7 cellular contexts compared by ENCODE assay signal in genomic region chr1:114512595-114513280, GRCh38. TPM values are rescaled to one million over a fixed set of nuclear protein-coding genes. Genes with fewer than 3 reads are reported as not detected.
DNase-seq lines count a peak whose midpoint lies in the region; ATAC-seq and TF ChIP-seq lines count a peak whose summit lies in the region.

No MANE protein-coding gene starts in this region.

- H2AFZ ChIP-seq in MM.1S (ENCODE audit: low read length), result no peak overlapping the region

- peak overlapping the region; percentile 54; the same call in 1 of the 2 replicates for H3K4me2 ChIP-seq in MM.1S (ENCODE audit: low read depth, low read length)

- H3K4me3 ChIP-seq in MM.1S (ENCODE audit: low read length) (peak overlapping the region; percentile 27; the same call in 1 of the 2 replicates), colonic mucosa (peak overlapping the region; percentile 82), ovary (peak overlapping the region; percentile 81)

- peaks cover 7% of the 10 kb centered on the region; the same call in 1 of the 2 replicates for H3F3A ChIP-seq in MM.1S (ENCODE audit: insufficient read depth, low read length)

- intact Hi-C loops in colonic mucosa (cut with DNase I), result no loop called here
- intact Hi-C loops in ovary (cut with DNase I), result loop anchor here in 1 of 4 donors (5.0 kb wide), 1 partner anchor 590 kb away; no protein-coding TSS in a partner anchor

- H3K9ac ChIP-seq in ES-I3 (ENCODE audit: low read depth, low read length) (peak overlapping the region; percentile 100; the same call in 1 of the 2 replicates), MM.1S (ENCODE audit: low read length) (no peak overlapping the region), colonic mucosa (ENCODE audit: low read depth in 2 of 2, low read length in 2 of 2) (peak overlapping the region in 1 of 2 donors; percentile 34)

- no peak for TF ChIP-seq CTCF in MM.1S (IDR thresholded peaks at IDR 0.05; ENCODE audit: low read length)
- no peak for TF ChIP-seq CTCF in colonic mucosa (IDR thresholded peaks at IDR 0.05)
- no peak for TF ChIP-seq CTCF in ovary (IDR thresholded peaks at IDR 0.05)

- TF ChIP-seq EP300 in ovary (IDR thresholded peaks at IDR 0.05), result no peak

- no peaks in the 10 kb centered on the region for H3K9me3 ChIP-seq in ES-I3 (ENCODE audit: control insufficient read depth, insufficient read depth, low read length)
- H3K9me3 ChIP-seq in MM.1S (replicated peaks; ENCODE audit: insufficient read depth, low read length), result no peaks in the 10 kb centered on the region
- H3K9me3 ChIP-seq in colonic mucosa, result no peaks in the 10 kb centered on the region
- no peaks in the 10 kb centered on the region for H3K9me3 ChIP-seq in ovary

- H3K36me3 ChIP-seq in ES-I3 (ENCODE audit: insufficient read depth, low read length) (no peaks in the 10 kb centered on the region), MM.1S (replicated peaks; ENCODE audit: insufficient read depth, low read length) (no peaks in the 10 kb centered on the region), colonic mucosa (no peaks in the 10 kb centered on the region), ovary (no peaks in the 10 kb centered on the region)

- no peak overlapping the region for H3K27ac ChIP-seq in MM.1S (ENCODE audit: low read length)
- H3K27ac ChIP-seq in colonic mucosa, result no peak overlapping the region
- no peak overlapping the region for H3K27ac ChIP-seq in ovary

- H3K27me3 ChIP-seq in MM.1S (replicated peaks; ENCODE audit: insufficient read depth, low read length), result no peaks in the 10 kb centered on the region
- H3K27me3 ChIP-seq in colonic mucosa, result no peaks in the 10 kb centered on the region
- no peaks in the 10 kb centered on the region for H3K27me3 ChIP-seq in ovary

- no peaks in the 10 kb centered on the region for H3K9me2 ChIP-seq in MM.1S (replicated peaks; ENCODE audit: insufficient read depth, low read length)

- DNase-seq in MM.1S (no peak), colonic mucosa (no peak), ovary (peak in 2 of 5 donors; percentile 23 to 25), ureter (ENCODE audit: low spot score) (no peak), Kasumi-1 (lab: John Stamatoyannopoulos, UW) (no peak)

- no peaks in the 10 kb centered on the region; the same call in 1 of the 2 replicates for H3K4me1 ChIP-seq in ES-I3 (ENCODE audit: insufficient read depth, low read length)
- H3K4me1 ChIP-seq in MM.1S (ENCODE audit: low read length), result peaks cover 4% of the 10 kb centered on the region; the same call in 1 of the 2 replicates
- H3K4me1 ChIP-seq in colonic mucosa, result peaks cover 3% of the 10 kb centered on the region
- H3K4me1 ChIP-seq in ovary (ENCODE audit: insufficient read depth), result peaks cover 6% of the 10 kb centered on the region

- TF ChIP-seq POLR2A in ovary (IDR thresholded peaks at IDR 0.05), result no peak

- ATAC-seq in HG02981 (IDR thresholded peaks at IDR 0.05; ENCODE audit: unreplicated experiment), result no peak

- H4K20me1 ChIP-seq in MM.1S (ENCODE audit: insufficient read depth, low read length), result 0 out of 2 replicates have a peak, but pooled peaks cover 4% of the 10 kb centered on the region

- 87 to 89% (median 87%) methylated on average over 11 of the region's 11 CpGs for WGBS in ovary, 3 donors

- peaks cover 29% of the 10 kb centered on the region for H3K79me2 ChIP-seq in MM.1S (ENCODE audit: low read length)

RNA-seq across cellular contexts. Expression of gene TRIM33, which starts 1.7 kb away (rescaled TPM):
- total RNA-seq in colonic mucosa, result 10 to 100 TPM; 26.7 to 29.2 TPM
- total RNA-seq in ovary, result 10 to 100 TPM; 31.2 to 49.6 (median 38.5) TPM
- polyA plus RNA-seq in ovary, result 10 to 100 TPM; 11.1 to 22.1 TPM
- total RNA-seq in ureter, result 78.5 TPM

Comparison
In these comparisons a context has a peak if more than half of its experiments do, and no peak if none do; other contexts are left out.
1. H3K4me3 ChIP-seq: peak in every context shown above with its lines; median percentile 82 in colonic mucosa; 81 in ovary; 27 in MM.1S.